In the genomic region with DNA sequence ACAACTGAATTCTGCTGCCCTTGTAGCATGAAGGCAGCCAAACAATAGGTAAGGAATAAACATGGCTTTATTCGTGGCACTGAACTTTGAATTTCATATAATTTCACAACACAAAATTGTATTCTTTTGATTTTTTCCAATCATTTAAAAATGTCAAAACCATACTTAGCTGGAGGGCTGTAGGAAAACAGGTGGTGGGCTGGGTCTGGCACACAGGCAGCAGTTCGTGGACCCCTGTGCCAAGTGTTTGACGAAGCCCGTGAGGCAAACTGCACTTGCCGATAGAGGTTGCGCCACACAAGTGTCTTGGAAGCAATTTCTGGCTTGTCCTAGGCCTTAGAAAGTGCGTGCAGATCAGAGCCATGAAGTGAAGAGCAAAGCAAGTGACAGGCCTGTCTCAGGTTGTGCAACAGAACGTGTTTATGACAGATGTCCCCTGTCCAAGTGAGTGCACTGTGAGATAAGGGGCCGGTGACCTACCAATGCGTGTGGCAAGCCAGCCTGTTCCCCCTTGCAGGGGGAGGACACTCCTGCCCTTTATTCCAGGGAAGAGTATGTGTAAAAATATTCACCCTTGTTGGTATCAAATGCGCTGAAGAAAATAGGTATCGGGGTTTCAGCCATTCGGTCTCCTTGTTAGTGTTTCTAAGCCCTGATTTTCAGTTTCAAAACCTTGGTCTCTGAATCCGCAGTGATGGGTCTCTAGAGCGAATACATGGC, we compare ENCODE assay signal across 8 cellular contexts. TPM values are rescaled to one million over a fixed set of nuclear protein-coding genes. Genes with fewer than 3 reads are reported as not detected.
DNase-seq lines count a peak whose midpoint lies in the region; ATAC-seq, FAIRE-seq and TF ChIP-seq lines count a peak whose summit lies in the region.

No MANE protein-coding gene starts in this region.

- H3K4me3 Mint-ChIP-seq in central memory CD8-positive, alpha-beta T cell, result peak overlapping the region; percentile 94

- no peaks in the 10 kb centered on the region for H3K36me3 ChIP-seq in PC-3 (ENCODE audit: low read depth, low read length)
- no peaks in the 10 kb centered on the region for H3K36me3 ChIP-seq in HepG2 (replicated peaks in 1 of 2; ENCODE audit: control insufficient read depth in 1 of 2, insufficient read depth in 2 of 2, low read length in 2 of 2)

- peaks cover 29% of the 10 kb centered on the region for H3K79me2 ChIP-seq in PC-3 (ENCODE audit: low read length)
- H3K79me2 ChIP-seq in HepG2 (ENCODE audit: insufficient read depth, low read length), result peaks cover 46% of the 10 kb centered on the region

- BruUV-seq in PC-3 (replicated peaks; lab: Mats Ljungman, UMichigan), result no TSS peak
- BruUV-seq in HepG2 (replicated peaks; lab: Mats Ljungman, UMichigan), result TSS peak; percentile 86

- CTCF ChIA-PET in PC-3 (lab: Charles Lee) (no interaction called here), HepG2 (lab: Yijun Ruan, JAX; ENCODE audit: low intra/inter-chr PET ratio, low total read pairs) (no interaction called here)

- peak in 1 of 2 experiments; percentile 33; a peak in 1 of 4 replicates for TF ChIP-seq POLR2A in HepG2 (IDR thresholded peaks at IDR 0.05; ENCODE audit: insufficient read depth in 1 of 2, low read depth in 2 of 2, low read length in 2 of 2)

- H3K4me1 ChIP-seq in PC-3 (ENCODE audit: insufficient read depth, low read length) (peaks cover 12% of the 10 kb centered on the region), HepG2 (ENCODE audit: insufficient read depth, low read length) (peaks cover 55% of the 10 kb centered on the region)

- H3K27me3 ChIP-seq in PC-3 (ENCODE audit: low read length) (no peaks in the 10 kb centered on the region), HepG2 (ENCODE audit: control insufficient read depth in 1 of 2, insufficient read depth in 2 of 2, low read length in 2 of 2) (no peaks in the 10 kb centered on the region; a peak in 2 of 5 replicates)

- peak; percentile 80 for FAIRE-seq in HepG2 (lab: Jason Lieb, UNC)

- peaks cover 11% of the 10 kb centered on the region for H3K36me3 Mint-ChIP-seq in central memory CD8-positive, alpha-beta T cell (ENCODE audit: insufficient read depth)

- no peaks in the 10 kb centered on the region for H3K9me2 ChIP-seq in PC-3 (replicated peaks; ENCODE audit: low read length)

- peak overlapping the region; percentile 86 for H3K4me2 ChIP-seq in PC-3 (ENCODE audit: low read length)
- peak overlapping the region; percentile 92 for H3K4me2 ChIP-seq in HepG2 (ENCODE audit: low read depth, low read length)

- intact Hi-C loops in PC-3 (cut with micrococcal nuclease), result loop anchor here (5.0 kb wide), 1 partner anchor 136 kb away; the partner anchor contains the start of gene GNPTAB
- intact Hi-C loops in HepG2 (cut with micrococcal nuclease; ENCODE audit: unreplicated experiment), result loop anchor here (1.0 to 5.0 kb wide), 3 partner anchors 26 to 126 kb away; no protein-coding TSS in a partner anchor

- H3K27ac ChIP-seq in PC-3 (ENCODE audit: low read length) (no peak overlapping the region), HepG2 (ENCODE audit: extremely low read length, insufficient read depth, low read length) (peak overlapping the region; percentile 98), substantia nigra (ENCODE audit: low read depth, low read length, poor library complexity, severe bottlenecking) (peak overlapping the region; percentile 81)

- H3K27ac Mint-ChIP-seq in central memory CD8-positive, alpha-beta T cell (ENCODE audit: low read depth), result peak overlapping the region; percentile 72

- H4K20me1 ChIP-seq in PC-3 (ENCODE audit: low read length) (no peaks in the 10 kb centered on the region), HepG2 (ENCODE audit: insufficient read depth, low read length) (peaks cover 15% of the 10 kb centered on the region)

- no peaks in the 10 kb centered on the region for H3F3A ChIP-seq in PC-3 (ENCODE audit: low read length, unreplicated experiment)

- H3K9me3 Mint-ChIP-seq in central memory CD8-positive, alpha-beta T cell, result no peaks in the 10 kb centered on the region

- WGBS in HepG2 (ENCODE audit: low lambda C conversion rate), result 2% methylated on average over 13 of the region's 15 CpGs

- in situ Hi-C loops in HepG2 (cut with HindIII; ENCODE audit: extremely low pct_ligation_motif_present, low pct_unique_long_range_greater_than_20kb), result loop anchor here (10.0 kb wide), 1 partner anchor 92 kb away; no protein-coding TSS in a partner anchor

- no peaks in the 10 kb centered on the region for H3K27me3 Mint-ChIP-seq in central memory CD8-positive, alpha-beta T cell

- TF ChIP-seq CTCF in PC-3 (conservative IDR thresholded peaks at IDR 0.05; ENCODE audit: low read depth, low read length) (no peak), HepG2 (CRISPR knock-in tag; IDR thresholded peaks at IDR 0.05) (no peak)

- 0 out of 2 replicates have a peak, but pooled peaks have one; percentile 5 for TF ChIP-seq RAD21 in HepG2 (CRISPR knock-in tag; IDR thresholded peaks at IDR 0.05)

- peak in 1 of 2 experiments; percentile 86; a peak in 2 of 4 replicates for TF ChIP-seq EP300 in HepG2 (IDR thresholded peaks at IDR 0.05; ENCODE audit: low read depth in 2 of 2, low read length in 2 of 2)
- 0 out of 2 replicates have a peak, but pooled peaks have one; percentile 15 for TF ChIP-seq EP300 in HepG2 (CRISPR knock-in tag; IDR thresholded peaks at IDR 0.05; ENCODE audit: borderline replicate concordance)

- peaks cover 37% of the 10 kb centered on the region for H3K4me1 Mint-ChIP-seq in central memory CD8-positive, alpha-beta T cell

- POLR2A ChIA-PET in PC-3 (lab: Charles Lee; ENCODE audit: unreplicated experiment) (no interaction called here), HepG2 (lab: Yijun Ruan, JAX) (interaction anchor here (0.6 to 2.5 kb wide), 8 partner anchors 11 to 130 kb away, joined by 3 to 20 read pairs (median 4); no protein-coding TSS in a partner anchor)

- H3K9ac ChIP-seq in PC-3 (ENCODE audit: low read length), result peak overlapping the region; percentile 45
- H3K9ac ChIP-seq in HepG2 (ENCODE audit: insufficient read depth, low read depth, low read length), result peak overlapping the region; percentile 95

- H3K4me3 ChIP-seq in PC-3 (ENCODE audit: low read length) (peak overlapping the region; percentile 89), HepG2 (replicated peaks in 1 of 3; ENCODE audit: insufficient read depth in 1 of 3, low read depth in 2 of 3, low read length in 3 of 3) (peak overlapping the region; percentile 82 to 100 (median 99))

- DNase-seq in DMS79 treated with DMSO at 0.1 percent for 48 hours (lab: John Stamatoyannopoulos, UW) (peak; percentile 76), DMS79 (lab: John Stamatoyannopoulos, UW) (no peak), PC-3 (peak; percentile 24), HepG2 (ENCODE audit: low spot score) (peak; percentile 88), substantia nigra (lab: John Stamatoyannopoulos, UW) (peak in 11 of 49 donors; percentile 6 to 66 (median 38))
- no peak for DNase-seq in central memory CD8-positive, alpha-beta T cell (ENCODE audit: low spot score in 2 of 2)

- ATAC-seq in HG02759 (IDR thresholded peaks at IDR 0.05; ENCODE audit: unreplicated experiment) (peak; percentile 5), PC-3 (no peak), HepG2 (peak; percentile 76), GM21723 (IDR thresholded peaks at IDR 0.05; ENCODE audit: unreplicated experiment) (no peak)
- ATAC-seq in central memory CD8-positive, alpha-beta T cell (replicated peaks; ENCODE audit: extremely low read depth, poor library complexity, severe bottlenecking), result peak; percentile 3

- H2AFZ ChIP-seq in PC-3 (ENCODE audit: low read length) (peak overlapping the region; percentile 94), HepG2 (ENCODE audit: low read length) (no peak overlapping the region)

- H3K9me3 ChIP-seq in PC-3 (ENCODE audit: low read length) (no peaks in the 10 kb centered on the region), HepG2 (ENCODE audit: low read length) (no peaks in the 10 kb centered on the region)

RNA-seq across cellular contexts. Expression of gene CHPT1, which starts 0.8 kb away (rescaled TPM):
- total RNA-seq in PC-3 (2014; rRNA removed) (55.3 and 56.2 TPM in 2 replicates), HepG2 (2016; rRNA removed; fragmentation: Illumina TruSeq; extraction: Trizol) (129 and 178 TPM in 2 replicates)
- 208 and 211 TPM in 2 replicates for total RNA-seq in HepG2 (2016; cell fraction: cytosol; rRNA removed; fragmentation: Illumina TruSeq; extraction: Trizol; ENCODE audit: low read depth)
- total RNA-seq in HepG2 (2016; cell fraction: insoluble cytoplasmic fraction; rRNA removed; fragmentation: Illumina TruSeq; extraction: Trizol), result 126 and 183 TPM in 2 replicates
- 296 and 310 TPM in 2 replicates for total RNA-seq in HepG2 (2016; cell fraction: membrane; rRNA removed; fragmentation: Illumina TruSeq; extraction: Trizol)
- total RNA-seq in HepG2 (2016; cell fraction: nucleus; rRNA removed; fragmentation: Illumina TruSeq; extraction: Trizol), result 171 and 189 TPM in 2 replicates
- 88.1 and 117 TPM in 2 replicates for polyA plus RNA-seq in HepG2 (2011; rRNA removed)
- polyA plus RNA-seq in HepG2 (2011; cell fraction: cytosol; rRNA removed), result 49.7 and 67.3 TPM in 2 replicates
- polyA plus RNA-seq in HepG2 (2011; cell fraction: nucleus; rRNA removed), result 44.4 and 56.5 TPM in 2 replicates
- 90.0 and 113 TPM in 2 replicates for polyA plus RNA-seq in HepG2 (2012)
- 361 and 410 TPM in 2 replicates for polyA plus RNA-seq in HepG2 (2016; cell fraction: cytosol; fragmentation: Illumina TruSeq; extraction: Trizol; ENCODE audit: low read depth)
- polyA plus RNA-seq in HepG2 (2016; cell fraction: insoluble cytoplasmic fraction; fragmentation: Illumina TruSeq; extraction: Trizol; ENCODE audit: low read depth), result 161 and 176 TPM in 2 replicates
- 379 and 382 TPM in 2 replicates for polyA plus RNA-seq in HepG2 (2016; cell fraction: membrane; fragmentation: Illumina TruSeq; extraction: Trizol; ENCODE audit: low read depth)
- 235 and 262 TPM in 2 replicates for polyA plus RNA-seq in HepG2 (2016; cell fraction: nucleus; fragmentation: Illumina TruSeq; extraction: Trizol; ENCODE audit: insufficient read depth, low read depth)
- polyA minus RNA-seq in HepG2 (2011; rRNA and poly(A)+ RNA removed; ENCODE audit: low replicate concordance), result 12.6 and 91.0 TPM in 2 replicates
- 46.9 and 67.8 TPM in 2 replicates for polyA minus RNA-seq in HepG2 (2011; cell fraction: cytosol; rRNA and poly(A)+ RNA removed)
- 134 and 160 TPM in 2 replicates for polyA minus RNA-seq in HepG2 (2011; cell fraction: nucleus; rRNA and poly(A)+ RNA removed)

RNA-seq across cellular contexts. Expression of gene SYCP3, which starts 42.6 kb away (rescaled TPM):
- total RNA-seq in PC-3 (2014; rRNA removed) (not detected in 2 replicates), HepG2 (2016; rRNA removed; fragmentation: Illumina TruSeq; extraction: Trizol) (not detected in 2 replicates)
- not detected in 2 replicates for total RNA-seq in HepG2 (2016; cell fraction: cytosol; rRNA removed; fragmentation: Illumina TruSeq; extraction: Trizol; ENCODE audit: low read depth)
- total RNA-seq in HepG2 (2016; cell fraction: insoluble cytoplasmic fraction; rRNA removed; fragmentation: Illumina TruSeq; extraction: Trizol), result not detected in 2 replicates
- total RNA-seq in HepG2 (2016; cell fraction: membrane; rRNA removed; fragmentation: Illumina TruSeq; extraction: Trizol), result not detected in 2 replicates
- total RNA-seq in HepG2 (2016; cell fraction: nucleus; rRNA removed; fragmentation: Illumina TruSeq; extraction: Trizol), result not detected in 2 replicates
- not detected in 2 replicates for polyA plus RNA-seq in HepG2 (2011; rRNA removed)
- polyA plus RNA-seq in HepG2 (2011; cell fraction: cytosol; rRNA removed), result not detected in 2 replicates
- not detected in 2 replicates for polyA plus RNA-seq in HepG2 (2011; cell fraction: nucleus; rRNA removed)
- 0.97 and 1.0 TPM in 2 replicates for polyA plus RNA-seq in HepG2 (2012)
- polyA plus RNA-seq in HepG2 (2016; cell fraction: cytosol; fragmentation: Illumina TruSeq; extraction: Trizol; ENCODE audit: low read depth), result not detected in 2 replicates
- not detected in 2 replicates for polyA plus RNA-seq in HepG2 (2016; cell fraction: insoluble cytoplasmic fraction; fragmentation: Illumina TruSeq; extraction: Trizol; ENCODE audit: low read depth)
- polyA plus RNA-seq in HepG2 (2016; cell fraction: membrane; fragmentation: Illumina TruSeq; extraction: Trizol; ENCODE audit: low read depth), result not detected in 2 replicates
- not detected in 2 replicates for polyA plus RNA-seq in HepG2 (2016; cell fraction: nucleus; fragmentation: Illumina TruSeq; extraction: Trizol; ENCODE audit: insufficient read depth, low read depth)
- 0.12 TPM in 1 of 2 replicates, not detected in the other for polyA minus RNA-seq in HepG2 (2011; rRNA and poly(A)+ RNA removed; ENCODE audit: low replicate concordance)
- not detected in 2 replicates for polyA minus RNA-seq in HepG2 (2011; cell fraction: cytosol; rRNA and poly(A)+ RNA removed)
- polyA minus RNA-seq in HepG2 (2011; cell fraction: nucleus; rRNA and poly(A)+ RNA removed), result 0.50 and 0.90 TPM in 2 replicates

Comparison
In these comparisons a context has a peak if more than half of its experiments do, and no peak if none do; other contexts are left out.
1. DNase-seq: peak in DMS79 treated with DMSO at 0.1 percent for 48 hours (single experiment), PC-3 (single experiment) and HepG2 (single experiment); none in DMS79 (single experiment) and central memory CD8-positive, alpha-beta T cell (0 of 2).
2. ATAC-seq: peak in HG02759 (single experiment), central memory CD8-positive, alpha-beta T cell (single experiment) and HepG2 (single experiment); none in PC-3 (single experiment) and GM21723 (single experiment).